ENCODE assay signal across 8 cellular contexts in the genomic region with DNA sequence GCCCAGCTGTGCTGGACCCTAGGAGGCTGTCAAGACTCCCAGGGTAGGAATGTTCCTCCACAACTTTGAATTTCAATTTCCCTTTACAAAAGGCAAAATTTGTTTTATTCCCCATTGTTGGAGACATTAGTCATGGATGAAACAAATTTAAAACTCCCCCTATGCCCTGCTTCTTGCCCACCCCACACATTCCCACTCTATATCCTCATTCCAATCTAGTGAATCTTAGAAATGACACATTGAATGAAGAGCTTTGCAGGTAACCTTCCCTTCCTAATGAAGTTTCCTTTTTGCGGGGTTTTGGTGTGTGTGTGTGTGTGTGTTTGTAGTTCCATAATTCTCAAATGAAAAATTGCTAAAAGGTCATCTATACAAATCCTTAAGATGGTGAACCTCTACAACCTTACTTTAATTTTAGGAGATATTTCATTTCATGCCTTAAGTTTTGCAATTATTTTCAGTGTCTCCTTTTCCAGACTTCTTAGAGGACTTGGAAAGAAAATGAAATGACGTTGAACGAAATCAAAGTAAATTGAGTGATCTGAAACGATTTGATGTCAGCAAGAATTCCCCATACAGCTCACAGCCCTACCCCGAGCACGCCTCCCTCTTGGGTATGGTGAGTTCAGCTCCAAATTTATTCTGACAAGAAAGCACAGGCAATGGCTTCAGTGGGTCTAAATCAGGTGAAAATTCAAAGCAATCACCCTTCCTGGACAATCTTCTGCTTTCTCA.
DNase-seq lines count a peak whose midpoint lies in the region; ATAC-seq and TF ChIP-seq lines count a peak whose summit lies in the region.

No MANE protein-coding gene starts in this region.

- 13 to 21% methylated on average over 6 of the region's 6 CpGs for WGBS in GM23248 (ENCODE audit: low coverage in 1 of 2, low lambda C conversion rate in 2 of 2, missing lambda C conversion rate in 2 of 2), 2 experiments

- H3K9ac ChIP-seq in GM23248 (peak overlapping the region; percentile 89), skeletal muscle satellite cell (ENCODE audit: low read depth, low read length) (peak overlapping the region; percentile 96)

- H3K4me3 Mint-ChIP-seq in T-helper 17 cell, result peak overlapping the region; percentile 90

- H3K4me1 Mint-ChIP-seq in T-helper 17 cell, result peaks cover 27% of the 10 kb centered on the region

- in situ Hi-C loops in GM23248 (cut with MboI), result loop anchor here (5.0 to 25.0 kb wide), 4 partner anchors 50 to 950 kb away; no protein-coding TSS in a partner anchor

- no peaks in the 10 kb centered on the region for H3K36me3 Mint-ChIP-seq in T-helper 17 cell (ENCODE audit: low read depth)

- DNase-seq in GM23248, result peak; percentile 42
- DNase-seq in T-helper 17 cell, result no peak
- no peak for DNase-seq in foreskin fibroblast
- DNase-seq in NCI-H187 treated with DMSO at 0.1 percent for 48 hours (lab: John Stamatoyannopoulos, UW), result no peak
- no peak for DNase-seq in GM10266 (ENCODE audit: extremely low spot score)
- DNase-seq in NCI-H128 (lab: John Stamatoyannopoulos, UW; ENCODE audit: unreplicated experiment), result no peak

- H3K9me3 ChIP-seq in GM23248 (ENCODE audit: low read depth), result no peaks in the 10 kb centered on the region
- no peaks in the 10 kb centered on the region for H3K9me3 ChIP-seq in T-helper 17 cell (ENCODE audit: control insufficient read depth, low read length, poor library complexity, severe bottlenecking)
- H3K9me3 ChIP-seq in skeletal muscle satellite cell (replicated peaks; ENCODE audit: low read length), result no peaks in the 10 kb centered on the region

- peak overlapping the region; percentile 89 for H3K27ac ChIP-seq in GM23248

- H3K9me2 ChIP-seq in GM23248 (ENCODE audit: insufficient read depth), result no peaks in the 10 kb centered on the region

- H3K4me1 ChIP-seq in GM23248 (ENCODE audit: insufficient read depth) (peaks cover 31% of the 10 kb centered on the region), skeletal muscle satellite cell (ENCODE audit: control insufficient read depth, insufficient read depth, low read length) (peaks cover 48% of the 10 kb centered on the region)

- no peaks in the 10 kb centered on the region for H3K79me2 ChIP-seq in GM23248 (ENCODE audit: insufficient read depth)

- peak overlapping the region; percentile 99 for H3K27ac Mint-ChIP-seq in T-helper 17 cell

- H3F3A ChIP-seq in GM23248 (ENCODE audit: insufficient read depth), result peaks cover 20% of the 10 kb centered on the region

- H3K4me3 ChIP-seq in GM23248, result peak overlapping the region; percentile 71
- H3K4me3 ChIP-seq in foreskin fibroblast (ENCODE audit: low read depth in 1 of 2, low read length in 2 of 2), result peak overlapping the region; percentile 58
- H3K4me3 ChIP-seq in skeletal muscle satellite cell (ENCODE audit: low read length), result peak overlapping the region; percentile 73

- H3K27me3 Mint-ChIP-seq in T-helper 17 cell, result no peaks in the 10 kb centered on the region

- H3K36me3 ChIP-seq in GM23248 (ENCODE audit: low read depth), result no peaks in the 10 kb centered on the region
- H3K36me3 ChIP-seq in skeletal muscle satellite cell (ENCODE audit: insufficient read depth, low read length), result no peaks in the 10 kb centered on the region

- H3K4me2 ChIP-seq in GM23248 (ENCODE audit: unreplicated experiment), result peak overlapping the region; percentile 88
- peak overlapping the region; percentile 90 for H3K4me2 ChIP-seq in skeletal muscle satellite cell (ENCODE audit: low read length)

- H4K20me1 ChIP-seq in GM23248 (ENCODE audit: insufficient read depth), result no peaks in the 10 kb centered on the region

- TF ChIP-seq CTCF in foreskin fibroblast (IDR thresholded peaks at IDR 0.05; ENCODE audit: low read depth, low read length), result no peak
- TF ChIP-seq CTCF in GM10266 (IDR thresholded peaks at IDR 0.05; ENCODE audit: control insufficient read depth, insufficient read depth, low read depth, missing control alignments), result no peak

- H2AFZ ChIP-seq in GM23248, result peak overlapping the region; percentile 96

- H3K27me3 ChIP-seq in GM23248 (replicated peaks; ENCODE audit: insufficient read depth) (no peaks in the 10 kb centered on the region), skeletal muscle satellite cell (ENCODE audit: control insufficient read depth, insufficient read depth, low read length) (no peaks in the 10 kb centered on the region)

- ATAC-seq in T-helper 17 cell (no peak), HG02885 (IDR thresholded peaks at IDR 0.05; ENCODE audit: poor library complexity, unreplicated experiment) (no peak)
